Comparison of ENCODE assay signal across 12 cellular contexts in genomic region chr9:128149001-128149701, GRCh38. TPM values are rescaled to one million over a fixed set of nuclear protein-coding genes. Genes with fewer than 3 reads are reported as not detected.
DNase-seq lines count a peak whose midpoint lies in the region; ATAC-seq, FAIRE-seq and TF ChIP-seq lines count a peak whose summit lies in the region.
"Had no signal": no experiment of that assay in that cellular context is flagged by ENCODE, and none has a peak within 500 bp of the region (broad histone marks: within the 10 kb centered on the region; RNA-seq: fewer than 3 reads in every experiment).

Gene LCN2, plus strand, starts transcription at chr9:128149453. Its CDS starts 73 bp downstream, at chr9:128149526.

- H3K36me3 ChIP-seq in mucosa of rectum (ENCODE audit: control insufficient read depth in 2 of 2, insufficient read depth in 2 of 2, low read length in 2 of 2) = no peaks in the 10 kb centered on the region

- H3K27ac Mint-ChIP-seq in activated naive CD8-positive, alpha-beta T cell treated with anti-CD3 and anti-CD28 coated beads, Interleukin-2, amount 10 ng/mL, durations not matched to agents 7 days and 5 days = peak within 1 kb of the TSS; percentile 34
- no peak within 1 kb of the TSS for H3K27ac Mint-ChIP-seq in activated naive CD8-positive, alpha-beta T cell treated with anti-CD3 and anti-CD28 coated beads for 36 hours
- H3K27ac Mint-ChIP-seq in activated CD8-positive, alpha-beta memory T cell treated with anti-CD3 and anti-CD28 coated beads, Interleukin-2, amount 10 ng/mL, durations not matched to agents 7 days and 5 days = no peak within 1 kb of the TSS

- DNase-seq in activated naive CD8-positive, alpha-beta T cell treated with anti-CD3 and anti-CD28 coated beads, Interleukin-2, amount 10 ng/mL, durations not matched to agents 7 days and 5 days = no peak
- DNase-seq in activated naive CD8-positive, alpha-beta T cell treated with anti-CD3 and anti-CD28 coated beads for 36 hours = no peak
- DNase-seq in epithelial cell of esophagus (ENCODE audit: low read depth) (peak; percentile 93), urothelium cell line (ENCODE audit: low spot score) (peak; percentile 81), anterior cingulate cortex (lab: John Stamatoyannopoulos, UW) (no peak), NCI-H2107 (lab: John Stamatoyannopoulos, UW) (no peak)
- DNase-seq in activated CD8-positive, alpha-beta memory T cell treated with anti-CD3 and anti-CD28 coated beads, Interleukin-2, amount 10 ng/mL, durations not matched to agents 7 days and 5 days = no peak
- DNase-seq: activated T-cell treated with anti-CD3 and anti-CD28 coated beads, Interleukin-2, amount 50 U/mL, for 48 hours; central memory CD4-positive, alpha-beta T cell; foreskin fibroblast; NCI-H2081 treated with DMSO at 0.1 percent for 48 hours had no signal

- no peak for FAIRE-seq in urothelium cell line (lab: Jason Lieb, UNC)

- H3K9me3 Mint-ChIP-seq in activated naive CD8-positive, alpha-beta T cell treated with anti-CD3 and anti-CD28 coated beads, Interleukin-2, amount 10 ng/mL, durations not matched to agents 7 days and 5 days = no peaks in the 10 kb centered on the region
- H3K9me3 Mint-ChIP-seq in activated naive CD8-positive, alpha-beta T cell treated with anti-CD3 and anti-CD28 coated beads for 36 hours = no peaks in the 10 kb centered on the region
- no peaks in the 10 kb centered on the region for H3K9me3 Mint-ChIP-seq in activated CD8-positive, alpha-beta memory T cell treated with anti-CD3 and anti-CD28 coated beads, Interleukin-2, amount 10 ng/mL, durations not matched to agents 7 days and 5 days (ENCODE audit: low read depth)

- no peak within 1 kb of the TSS for H3K4me3 Mint-ChIP-seq in activated naive CD8-positive, alpha-beta T cell treated with anti-CD3 and anti-CD28 coated beads, Interleukin-2, amount 10 ng/mL, durations not matched to agents 7 days and 5 days
- no peak within 1 kb of the TSS for H3K4me3 Mint-ChIP-seq in activated naive CD8-positive, alpha-beta T cell treated with anti-CD3 and anti-CD28 coated beads for 36 hours
- H3K4me3 Mint-ChIP-seq in activated CD8-positive, alpha-beta memory T cell treated with anti-CD3 and anti-CD28 coated beads, Interleukin-2, amount 10 ng/mL, durations not matched to agents 7 days and 5 days = no peak within 1 kb of the TSS

- peak within 1 kb of the TSS; percentile 60 for H3K9ac ChIP-seq in mucosa of rectum (ENCODE audit: low read depth in 1 of 2, low read length in 2 of 2)

- no peak for TF ChIP-seq CTCF in epithelial cell of esophagus (IDR thresholded peaks at IDR 0.05; ENCODE audit: insufficient read depth, low read depth, low read length, missing control alignments)

- CTCF ChIA-PET in activated CD8-positive, alpha-beta memory T cell treated with anti-CD3 and anti-CD28 coated beads, Interleukin-2, amount 10 ng/mL, durations not matched to agents 7 days and 5 days (lab: Charles Lee) = no interaction called here

- H3K4me1 Mint-ChIP-seq in activated naive CD8-positive, alpha-beta T cell treated with anti-CD3 and anti-CD28 coated beads, Interleukin-2, amount 10 ng/mL, durations not matched to agents 7 days and 5 days = peaks cover 3% of the 10 kb centered on the region
- H3K4me1 Mint-ChIP-seq in activated naive CD8-positive, alpha-beta T cell treated with anti-CD3 and anti-CD28 coated beads for 36 hours = no peaks in the 10 kb centered on the region
- H3K4me1 Mint-ChIP-seq in activated CD8-positive, alpha-beta memory T cell treated with anti-CD3 and anti-CD28 coated beads, Interleukin-2, amount 10 ng/mL, durations not matched to agents 7 days and 5 days = no peaks in the 10 kb centered on the region

- H3K27me3 ChIP-seq in mucosa of rectum (ENCODE audit: control insufficient read depth in 2 of 2, insufficient read depth in 2 of 2, low read length in 2 of 2) = no peaks in the 10 kb centered on the region

- no peaks in the 10 kb centered on the region for H3K27me3 Mint-ChIP-seq in activated naive CD8-positive, alpha-beta T cell treated with anti-CD3 and anti-CD28 coated beads, Interleukin-2, amount 10 ng/mL, durations not matched to agents 7 days and 5 days
- no peaks in the 10 kb centered on the region for H3K27me3 Mint-ChIP-seq in activated naive CD8-positive, alpha-beta T cell treated with anti-CD3 and anti-CD28 coated beads for 36 hours
- no peaks in the 10 kb centered on the region for H3K27me3 Mint-ChIP-seq in activated CD8-positive, alpha-beta memory T cell treated with anti-CD3 and anti-CD28 coated beads, Interleukin-2, amount 10 ng/mL, durations not matched to agents 7 days and 5 days

- peak within 1 kb of the TSS; percentile 92 to 93 for H3K27ac ChIP-seq in mucosa of rectum (ENCODE audit: low read depth in 2 of 2, low read length in 2 of 2)

- H3K9me3 ChIP-seq in mucosa of rectum (ENCODE audit: control insufficient read depth in 2 of 2, low read length in 2 of 2) = no peaks in the 10 kb centered on the region

- H3K4me1 ChIP-seq in mucosa of rectum (ENCODE audit: control insufficient read depth in 2 of 2, insufficient read depth in 2 of 2, low read length in 2 of 2) = peaks cover 23 to 27% of the 10 kb centered on the region in 2 donors

- H3K4me3 ChIP-seq in epithelial cell of esophagus (ENCODE audit: low read length) (no peak within 1 kb of the TSS), mucosa of rectum (ENCODE audit: low read length in 2 of 2) (peak within 1 kb of the TSS; percentile 31 to 41)

- POLR2A ChIA-PET in activated naive CD8-positive, alpha-beta T cell treated with anti-CD3 and anti-CD28 coated beads, Interleukin-2, amount 10 ng/mL, durations not matched to agents 7 days and 5 days (lab: Charles Lee) = no interaction called here

- no peaks in the 10 kb centered on the region for H3K36me3 Mint-ChIP-seq in activated naive CD8-positive, alpha-beta T cell treated with anti-CD3 and anti-CD28 coated beads, Interleukin-2, amount 10 ng/mL, durations not matched to agents 7 days and 5 days
- H3K36me3 Mint-ChIP-seq in activated naive CD8-positive, alpha-beta T cell treated with anti-CD3 and anti-CD28 coated beads for 36 hours = no peaks in the 10 kb centered on the region
- H3K36me3 Mint-ChIP-seq in activated CD8-positive, alpha-beta memory T cell treated with anti-CD3 and anti-CD28 coated beads, Interleukin-2, amount 10 ng/mL, durations not matched to agents 7 days and 5 days = no peaks in the 10 kb centered on the region

- ATAC-seq in activated naive CD8-positive, alpha-beta T cell treated with anti-CD3 and anti-CD28 coated beads, Interleukin-2, amount 10 ng/mL, durations not matched to agents 7 days and 5 days (ENCODE audit: low read depth) = no peak
- no peak for ATAC-seq in activated CD8-positive, alpha-beta memory T cell treated with anti-CD3 and anti-CD28 coated beads, Interleukin-2, amount 10 ng/mL, durations not matched to agents 7 days and 5 days

RNA-seq across cellular contexts. Expression of gene LCN2, which starts in this region (rescaled TPM):
- not detected for total RNA-seq in activated naive CD8-positive, alpha-beta T cell treated with anti-CD3 and anti-CD28 coated beads, Interleukin-2, amount 10 ng/mL, durations not matched to agents 7 days and 5 days
- not detected for total RNA-seq in activated naive CD8-positive, alpha-beta T cell treated with anti-CD3 and anti-CD28 coated beads for 36 hours
- not detected for total RNA-seq in activated CD8-positive, alpha-beta memory T cell treated with anti-CD3 and anti-CD28 coated beads, Interleukin-2, amount 10 ng/mL, durations not matched to agents 7 days and 5 days

Comparison
In these comparisons a context has a peak if more than half of its experiments do, and no peak if none do; other contexts are left out.
1. DNase-seq: peak in epithelial cell of esophagus (single experiment) and urothelium cell line (single experiment); none in activated naive CD8-positive, alpha-beta T cell treated with anti-CD3 and anti-CD28 coated beads, Interleukin-2, amount 10 ng/mL, durations not matched to agents 7 days and 5 days (single experiment), activated naive CD8-positive, alpha-beta T cell treated with anti-CD3 and anti-CD28 coated beads for 36 hours (single experiment), anterior cingulate cortex (0 of 58), activated CD8-positive, alpha-beta memory T cell treated with anti-CD3 and anti-CD28 coated beads, Interleukin-2, amount 10 ng/mL, durations not matched to agents 7 days and 5 days (single experiment) and NCI-H2107 (single experiment).